21 cellular contexts compared by ENCODE assay signal in genomic region chr9:12631866-12632265, GRCh38.
DNase-seq lines count a peak whose midpoint lies in the region; ATAC-seq, FAIRE-seq and TF ChIP-seq lines count a peak whose summit lies in the region.
"Had no signal": no experiment of that assay in that cellular context is flagged by ENCODE, and none has a peak within 500 bp of the region (broad histone marks: within the 10 kb centered on the region; RNA-seq: fewer than 3 reads in every experiment).

No MANE protein-coding gene starts in this region.

- peaks cover 34% of the 10 kb centered on the region for H3K4me1 Mint-ChIP-seq in endodermal cell
- H3K4me1 Mint-ChIP-seq: CD8-positive, alpha-beta memory T cell had no signal

- H3K9me3 ChIP-seq in endodermal cell (ENCODE audit: control insufficient read depth, low read length) = no peaks in the 10 kb centered on the region
- no peaks in the 10 kb centered on the region for H3K9me3 ChIP-seq in neuronal stem cell (replicated peaks in 1 of 2; ENCODE audit: control insufficient read depth in 2 of 2, insufficient read depth in 1 of 2, low read depth in 1 of 2, low read length in 2 of 2)
- no peaks in the 10 kb centered on the region for H3K9me3 ChIP-seq in kidney (ENCODE audit: control insufficient read depth in 1 of 2, low read length in 2 of 2)
- H3K9me3 ChIP-seq: BLaER1, Caco-2 had no signal

- peaks cover 34% of the 10 kb centered on the region for H3K27me3 ChIP-seq in endodermal cell (ENCODE audit: control insufficient read depth, insufficient read depth, low read length, poor library complexity, severe bottlenecking)
- H3K27me3 ChIP-seq in neuronal stem cell (ENCODE audit: control insufficient read depth in 3 of 3, insufficient read depth in 3 of 3, low read depth in 1 of 3, low read length in 3 of 3) = no peaks in the 10 kb centered on the region
- H3K27me3 ChIP-seq: BLaER1 had no signal

- H3K79me1 ChIP-seq in neuronal stem cell (ENCODE audit: low read depth, low read length) = no peaks in the 10 kb centered on the region

- intact Hi-C loops in kidney (cut with DNase I) = no loop called here

- H3K27me3 Mint-ChIP-seq in endodermal cell (ENCODE audit: insufficient read depth) = peaks cover 46% of the 10 kb centered on the region
- H3K27me3 Mint-ChIP-seq: CD8-positive, alpha-beta memory T cell had no signal

- H3K4me3 ChIP-seq in endodermal cell (ENCODE audit: low read length) = peak overlapping the region; percentile 28
- no peak overlapping the region for H3K4me3 ChIP-seq in neuronal stem cell (ENCODE audit: low read length in 2 of 2)
- H3K4me3 ChIP-seq in kidney (ENCODE audit: low read length in 2 of 2) = no peak overlapping the region
- H3K4me3 ChIP-seq: BLaER1 had no signal

- no peak overlapping the region for H3K4me2 ChIP-seq in neuronal stem cell (ENCODE audit: insufficient read depth, low read length, poor library complexity, severe bottlenecking)
- H3K4me2 ChIP-seq: BLaER1 had no signal

- H2AK5ac ChIP-seq in neuronal stem cell (ENCODE audit: low read depth, low read length) = no peak overlapping the region

- no peak overlapping the region for H3K9ac ChIP-seq in endodermal cell (ENCODE audit: extremely low read depth, low read length, poor library complexity, severe bottlenecking)
- H3K9ac ChIP-seq in neuronal stem cell (ENCODE audit: low read depth, low read length, poor library complexity) = no peak overlapping the region
- no peak overlapping the region for H3K9ac ChIP-seq in kidney (ENCODE audit: low read length in 2 of 2)
- H3K9ac ChIP-seq: BLaER1 had no signal

- no peak overlapping the region for H3K14ac ChIP-seq in neuronal stem cell (ENCODE audit: low read length)

- no peak overlapping the region for H2BK5ac ChIP-seq in neuronal stem cell (ENCODE audit: low read length)

- TF ChIP-seq CTCF in endodermal cell (conservative IDR thresholded peaks at IDR 0.05) (no peak), kidney (IDR thresholded peaks at IDR 0.05; ENCODE audit: borderline replicate concordance, extremely low read depth, insufficient read depth) (no peak)

- H3K36me3 ChIP-seq in endodermal cell (ENCODE audit: control insufficient read depth, insufficient read depth, low read length) = no peaks in the 10 kb centered on the region
- peaks cover 0 to 2% of the 10 kb centered on the region in 2 donors for H3K36me3 ChIP-seq in neuronal stem cell (replicated peaks in 1 of 2; ENCODE audit: control insufficient read depth in 2 of 2, insufficient read depth in 2 of 2, low read length in 2 of 2)
- H3K36me3 ChIP-seq in kidney (ENCODE audit: control insufficient read depth in 1 of 2, insufficient read depth in 2 of 2, low read length in 2 of 2) = no peaks in the 10 kb centered on the region
- H3K36me3 ChIP-seq: BLaER1 had no signal

- DNase-seq in DMS53 (lab: John Stamatoyannopoulos, UW) (peak; percentile 4), DMS53 treated with DMSO at 0.1 percent for 48 hours (lab: John Stamatoyannopoulos, UW; ENCODE audit: unreplicated experiment) (no peak), endodermal cell (no peak), kidney tubule cell (ENCODE audit: low spot score) (peak; percentile 80), neuronal stem cell (ENCODE audit: low spot score) (no peak), kidney (no peak)
- DNase-seq: AML-193; Caco-2; CD8-positive, alpha-beta memory T cell; DMS 273 treated with DMSO at 0.1 percent for 48 hours; DMS79 treated with DMSO at 0.1 percent for 48 hours; EL; GOT3; H9 had no signal

- no peak overlapping the region for H2BK12ac ChIP-seq in neuronal stem cell (ENCODE audit: low read length)

- no peak overlapping the region for H3K4me3 Mint-ChIP-seq in endodermal cell
- H3K4me3 Mint-ChIP-seq: CD8-positive, alpha-beta memory T cell; H9 had no signal

- no peak overlapping the region for H3K4ac ChIP-seq in neuronal stem cell (ENCODE audit: low read length)

- H4K8ac ChIP-seq in neuronal stem cell (ENCODE audit: low read depth, low read length) = no peak overlapping the region

- 57 to 100% methylated on average over 1 to 2 of the region's 5 CpGs for WGBS in endodermal cell (ENCODE audit: insufficient coverage in 1 of 2, insufficient read length in 1 of 2), 2 experiments
- no CpG with 5 or more reads among the region's 5 CpGs for WGBS in neuronal stem cell (ENCODE audit: extremely low coverage in 2 of 2, insufficient read length in 2 of 2, insufficient replicate concordance in 1 of 2), 2 donors

- no peak overlapping the region for H2AFZ ChIP-seq in neuronal stem cell (ENCODE audit: low read length)

- H3K27ac ChIP-seq in endodermal cell (ENCODE audit: low read depth, low read length) = no peak overlapping the region
- H3K27ac ChIP-seq in neuronal stem cell (replicated peaks; ENCODE audit: low read length) = no peak overlapping the region
- H3K27ac ChIP-seq in kidney (ENCODE audit: low read depth in 2 of 2, low read length in 2 of 2) = no peak overlapping the region
- H3K27ac ChIP-seq: 22Rv1, BLaER1, HL-60 had no signal

- no peaks in the 10 kb centered on the region for H3K4me1 ChIP-seq in endodermal cell (ENCODE audit: control insufficient read depth, insufficient read depth, low read length)
- H3K4me1 ChIP-seq in neuronal stem cell (ENCODE audit: control insufficient read depth in 2 of 2, insufficient read depth in 1 of 2, low read depth in 1 of 2, low read length in 2 of 2) = peaks cover 2 to 10% of the 10 kb centered on the region in 2 donors
- H3K4me1 ChIP-seq in kidney (ENCODE audit: control insufficient read depth in 1 of 2, insufficient read depth in 1 of 2, low read depth in 1 of 2, low read length in 2 of 2) = no peaks in the 10 kb centered on the region
- H3K4me1 ChIP-seq: BLaER1, Caco-2 had no signal

- no peak overlapping the region for H2BK15ac ChIP-seq in neuronal stem cell (ENCODE audit: low read length)

- no peak for FAIRE-seq in kidney (lab: Jason Lieb, UNC)
- FAIRE-seq: G401.6, GM12891 had no signal

- no peak for ATAC-seq in HG03045 (IDR thresholded peaks at IDR 0.05; ENCODE audit: unreplicated experiment)
- ATAC-seq in GM19395 (IDR thresholded peaks at IDR 0.05; ENCODE audit: unreplicated experiment) = no peak

- H3K27ac Mint-ChIP-seq in endodermal cell = no peak overlapping the region
- H3K27ac Mint-ChIP-seq: CD8-positive, alpha-beta memory T cell; H9 had no signal

- no peaks in the 10 kb centered on the region for H3K9me3 Mint-ChIP-seq in endodermal cell
- H3K9me3 Mint-ChIP-seq: H9 had no signal

- H3K36me3 Mint-ChIP-seq in endodermal cell (ENCODE audit: low read depth) = no peaks in the 10 kb centered on the region
- H3K36me3 Mint-ChIP-seq: CD8-positive, alpha-beta memory T cell had no signal

- no peak overlapping the region for H2BK120ac ChIP-seq in neuronal stem cell (ENCODE audit: low read depth, low read length)

- no peak overlapping the region for H4K91ac ChIP-seq in neuronal stem cell (ENCODE audit: low read depth, low read length, poor library complexity)

- H3K23ac ChIP-seq in neuronal stem cell (ENCODE audit: low read depth, low read length, poor library complexity) = no peak overlapping the region

- H3K18ac ChIP-seq in neuronal stem cell (ENCODE audit: low read length) = no peak overlapping the region

Comparison
In these comparisons a context has a peak if more than half of its experiments do, and no peak if none do; other contexts are left out.
1. DNase-seq: peak in DMS53 (single experiment) and kidney tubule cell (single experiment); none in DMS53 treated with DMSO at 0.1 percent for 48 hours (single experiment), endodermal cell (single experiment), neuronal stem cell (single experiment) and kidney (single experiment).